1 cellular context compared by ENCODE assay signal in the genomic region with DNA sequence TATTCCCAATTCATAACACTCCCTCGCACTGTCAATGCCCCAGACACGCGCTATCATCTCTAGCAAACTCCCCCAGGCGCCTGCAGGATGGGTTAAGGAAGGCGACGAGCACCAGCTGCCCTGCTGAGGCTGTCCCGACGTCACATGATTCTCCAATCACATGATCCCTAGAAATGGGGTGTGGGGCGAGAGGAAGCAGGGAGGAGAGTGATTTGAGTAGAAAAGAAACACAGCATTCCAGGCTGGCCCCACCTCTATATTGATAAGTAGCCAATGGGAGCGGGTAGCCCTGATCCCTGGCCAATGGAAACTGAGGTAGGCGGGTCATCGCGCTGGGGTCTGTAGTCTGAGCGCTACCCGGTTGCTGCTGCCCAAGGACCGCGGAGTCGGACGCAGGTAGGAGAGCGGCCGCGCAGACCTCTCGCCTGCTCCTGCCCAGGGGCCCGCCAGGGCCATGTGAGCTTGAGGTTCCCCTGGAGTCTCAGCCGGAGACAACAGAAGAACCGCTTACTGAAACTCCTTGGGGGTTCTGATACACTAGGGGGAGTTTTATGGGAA.
TF ChIP-seq lines count a peak whose summit lies in the region.

TSS of gene GRN (plus strand) at position 364 of the 558 bp plus-strand sequence. CDS start 3,863 bp downstream, outside the sequence.

TF ChIP-seq in HEK293, 187 proteins besides CTCF, POLR2A, EP300 and RAD21 (continued from another document and continues in another):
- TF ChIP-seq, protein P1, sequence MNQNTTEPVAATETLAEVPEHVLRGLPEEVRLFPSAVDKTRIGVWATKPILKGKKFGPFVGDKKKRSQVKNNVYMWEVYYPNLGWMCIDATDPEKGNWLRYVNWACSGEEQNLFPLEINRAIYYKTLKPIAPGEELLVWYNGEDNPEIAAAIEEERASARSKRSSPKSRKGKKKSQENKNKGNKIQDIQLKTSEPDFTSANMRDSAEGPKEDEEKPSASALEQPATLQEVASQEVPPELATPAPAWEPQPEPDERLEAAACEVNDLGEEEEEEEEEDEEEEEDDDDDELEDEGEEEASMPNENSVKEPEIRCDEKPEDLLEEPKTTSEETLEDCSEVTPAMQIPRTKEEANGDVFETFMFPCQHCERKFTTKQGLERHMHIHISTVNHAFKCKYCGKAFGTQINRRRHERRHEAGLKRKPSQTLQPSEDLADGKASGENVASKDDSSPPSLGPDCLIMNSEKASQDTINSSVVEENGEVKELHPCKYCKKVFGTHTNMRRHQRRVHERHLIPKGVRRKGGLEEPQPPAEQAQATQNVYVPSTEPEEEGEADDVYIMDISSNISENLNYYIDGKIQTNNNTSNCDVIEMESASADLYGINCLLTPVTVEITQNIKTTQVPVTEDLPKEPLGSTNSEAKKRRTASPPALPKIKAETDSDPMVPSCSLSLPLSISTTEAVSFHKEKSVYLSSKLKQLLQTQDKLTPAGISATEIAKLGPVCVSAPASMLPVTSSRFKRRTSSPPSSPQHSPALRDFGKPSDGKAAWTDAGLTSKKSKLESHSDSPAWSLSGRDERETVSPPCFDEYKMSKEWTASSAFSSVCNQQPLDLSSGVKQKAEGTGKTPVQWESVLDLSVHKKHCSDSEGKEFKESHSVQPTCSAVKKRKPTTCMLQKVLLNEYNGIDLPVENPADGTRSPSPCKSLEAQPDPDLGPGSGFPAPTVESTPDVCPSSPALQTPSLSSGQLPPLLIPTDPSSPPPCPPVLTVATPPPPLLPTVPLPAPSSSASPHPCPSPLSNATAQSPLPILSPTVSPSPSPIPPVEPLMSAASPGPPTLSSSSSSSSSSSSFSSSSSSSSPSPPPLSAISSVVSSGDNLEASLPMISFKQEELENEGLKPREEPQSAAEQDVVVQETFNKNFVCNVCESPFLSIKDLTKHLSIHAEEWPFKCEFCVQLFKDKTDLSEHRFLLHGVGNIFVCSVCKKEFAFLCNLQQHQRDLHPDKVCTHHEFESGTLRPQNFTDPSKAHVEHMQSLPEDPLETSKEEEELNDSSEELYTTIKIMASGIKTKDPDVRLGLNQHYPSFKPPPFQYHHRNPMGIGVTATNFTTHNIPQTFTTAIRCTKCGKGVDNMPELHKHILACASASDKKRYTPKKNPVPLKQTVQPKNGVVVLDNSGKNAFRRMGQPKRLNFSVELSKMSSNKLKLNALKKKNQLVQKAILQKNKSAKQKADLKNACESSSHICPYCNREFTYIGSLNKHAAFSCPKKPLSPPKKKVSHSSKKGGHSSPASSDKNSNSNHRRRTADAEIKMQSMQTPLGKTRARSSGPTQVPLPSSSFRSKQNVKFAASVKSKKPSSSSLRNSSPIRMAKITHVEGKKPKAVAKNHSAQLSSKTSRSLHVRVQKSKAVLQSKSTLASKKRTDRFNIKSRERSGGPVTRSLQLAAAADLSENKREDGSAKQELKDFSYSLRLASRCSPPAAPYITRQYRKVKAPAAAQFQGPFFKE (tag by site-specific recombination; IDR thresholded peaks at IDR 0.05; ENCODE audit: borderline replicate concordance): no peak
- TF ChIP-seq ZNF664 (tag by site-specific recombination; IDR thresholded peaks at IDR 0.05) (no peak), ZBTB48 (tag by site-specific recombination; IDR thresholded peaks at IDR 0.05) (0 out of 2 replicates have a peak, but pooled peaks have one; percentile 35), ZNF621 (tag by site-specific recombination; IDR thresholded peaks at IDR 0.05) (no peak), ZNF133 (tag by site-specific recombination; IDR thresholded peaks at IDR 0.05) (no peak), ZNF280D (tag by site-specific recombination; IDR thresholded peaks at IDR 0.05) (no peak), ZNF707 (tag by site-specific recombination; IDR thresholded peaks at IDR 0.05) (no peak), EGR2 (tag by site-specific recombination; IDR thresholded peaks at IDR 0.05; ENCODE audit: low read depth) (no peak), KLF8 (tag by site-specific recombination; IDR thresholded peaks at IDR 0.05) (peak; percentile 96), ZNF623 (tag by site-specific recombination; IDR thresholded peaks at IDR 0.05) (no peak), ZNF600 (tag by site-specific recombination; IDR thresholded peaks at IDR 0.05) (peak; percentile 24; the same call in 1 of the 2 replicates), WT1 (tag by site-specific recombination; IDR thresholded peaks at IDR 0.05) (0 out of 2 replicates have a peak, but pooled peaks have one; percentile 10), ZNF114 (tag by site-specific recombination; IDR thresholded peaks at IDR 0.05) (no peak), ZNF302 (tag by site-specific recombination; IDR thresholded peaks at IDR 0.05; ENCODE audit: low read depth) (no peak), ZNF202 (tag by site-specific recombination; IDR thresholded peaks at IDR 0.05; ENCODE audit: borderline replicate concordance) (no peak), KLF1 (tag by site-specific recombination; IDR thresholded peaks at IDR 0.05) (no peak; the same call in 1 of the 2 replicates), HOXD13 (CRISPR knock-in tag; IDR thresholded peaks at IDR 0.05; ENCODE audit: borderline replicate concordance) (no peak), ZFP41 (tag by site-specific recombination; IDR thresholded peaks at IDR 0.05; ENCODE audit: borderline replicate concordance) (no peak), GLIS1 (tag by site-specific recombination; IDR thresholded peaks at IDR 0.05) (peak; percentile 49; the same call in 1 of the 2 replicates), ZSCAN23 (tag by site-specific recombination; IDR thresholded peaks at IDR 0.05) (no peak), ZSCAN16 (tag by site-specific recombination; IDR thresholded peaks at IDR 0.05) (no peak), ZNF169 (tag by site-specific recombination; IDR thresholded peaks at IDR 0.05) (no peak), ZXDB (tag by site-specific recombination; IDR thresholded peaks at IDR 0.05) (peak; percentile 74; the same call in 1 of the 2 replicates), SP7 (tag by site-specific recombination; IDR thresholded peaks at IDR 0.05) (peak; percentile 65), SALL2 (tag by site-specific recombination; IDR thresholded peaks at IDR 0.05; ENCODE audit: borderline replicate concordance) (no peak), ZNF518A (tag by site-specific recombination; conservative IDR thresholded peaks at IDR 0.05; ENCODE audit: low read depth) (peak; percentile 37; the same call in 1 of the 2 replicates), ZNF146 (tag by site-specific recombination; IDR thresholded peaks at IDR 0.05) (peak; percentile 55; the same call in 1 of the 2 replicates), ZNF561 (tag by site-specific recombination; IDR thresholded peaks at IDR 0.05; ENCODE audit: borderline replicate concordance) (peak; percentile 81; the same call in 1 of the 2 replicates), SP2 (tag by site-specific recombination; IDR thresholded peaks at IDR 0.05) (peak; percentile 87)
- TF ChIP-seq, protein P2, sequence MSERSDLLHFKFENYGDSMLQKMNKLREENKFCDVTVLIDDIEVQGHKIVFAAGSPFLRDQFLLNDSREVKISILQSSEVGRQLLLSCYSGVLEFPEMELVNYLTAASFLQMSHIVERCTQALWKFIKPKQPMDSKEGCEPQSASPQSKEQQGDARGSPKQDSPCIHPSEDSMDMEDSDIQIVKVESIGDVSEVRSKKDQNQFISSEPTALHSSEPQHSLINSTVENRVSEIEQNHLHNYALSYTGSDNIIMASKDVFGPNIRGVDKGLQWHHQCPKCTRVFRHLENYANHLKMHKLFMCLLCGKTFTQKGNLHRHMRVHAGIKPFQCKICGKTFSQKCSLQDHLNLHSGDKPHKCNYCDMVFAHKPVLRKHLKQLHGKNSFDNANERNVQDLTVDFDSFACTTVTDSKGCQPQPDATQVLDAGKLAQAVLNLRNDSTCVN (tag by site-specific recombination; optimal IDR thresholded peaks at IDR 0.05): peak; percentile 27
- TF ChIP-seq, protein P3, sequence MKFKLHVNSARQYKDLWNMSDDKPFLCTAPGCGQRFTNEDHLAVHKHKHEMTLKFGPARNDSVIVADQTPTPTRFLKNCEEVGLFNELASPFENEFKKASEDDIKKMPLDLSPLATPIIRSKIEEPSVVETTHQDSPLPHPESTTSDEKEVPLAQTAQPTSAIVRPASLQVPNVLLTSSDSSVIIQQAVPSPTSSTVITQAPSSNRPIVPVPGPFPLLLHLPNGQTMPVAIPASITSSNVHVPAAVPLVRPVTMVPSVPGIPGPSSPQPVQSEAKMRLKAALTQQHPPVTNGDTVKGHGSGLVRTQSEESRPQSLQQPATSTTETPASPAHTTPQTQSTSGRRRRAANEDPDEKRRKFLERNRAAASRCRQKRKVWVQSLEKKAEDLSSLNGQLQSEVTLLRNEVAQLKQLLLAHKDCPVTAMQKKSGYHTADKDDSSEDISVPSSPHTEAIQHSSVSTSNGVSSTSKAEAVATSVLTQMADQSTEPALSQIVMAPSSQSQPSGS (tag by site-specific recombination; IDR thresholded peaks at IDR 0.05; ENCODE audit: low read depth): no peak
- TF ChIP-seq, protein P4, sequence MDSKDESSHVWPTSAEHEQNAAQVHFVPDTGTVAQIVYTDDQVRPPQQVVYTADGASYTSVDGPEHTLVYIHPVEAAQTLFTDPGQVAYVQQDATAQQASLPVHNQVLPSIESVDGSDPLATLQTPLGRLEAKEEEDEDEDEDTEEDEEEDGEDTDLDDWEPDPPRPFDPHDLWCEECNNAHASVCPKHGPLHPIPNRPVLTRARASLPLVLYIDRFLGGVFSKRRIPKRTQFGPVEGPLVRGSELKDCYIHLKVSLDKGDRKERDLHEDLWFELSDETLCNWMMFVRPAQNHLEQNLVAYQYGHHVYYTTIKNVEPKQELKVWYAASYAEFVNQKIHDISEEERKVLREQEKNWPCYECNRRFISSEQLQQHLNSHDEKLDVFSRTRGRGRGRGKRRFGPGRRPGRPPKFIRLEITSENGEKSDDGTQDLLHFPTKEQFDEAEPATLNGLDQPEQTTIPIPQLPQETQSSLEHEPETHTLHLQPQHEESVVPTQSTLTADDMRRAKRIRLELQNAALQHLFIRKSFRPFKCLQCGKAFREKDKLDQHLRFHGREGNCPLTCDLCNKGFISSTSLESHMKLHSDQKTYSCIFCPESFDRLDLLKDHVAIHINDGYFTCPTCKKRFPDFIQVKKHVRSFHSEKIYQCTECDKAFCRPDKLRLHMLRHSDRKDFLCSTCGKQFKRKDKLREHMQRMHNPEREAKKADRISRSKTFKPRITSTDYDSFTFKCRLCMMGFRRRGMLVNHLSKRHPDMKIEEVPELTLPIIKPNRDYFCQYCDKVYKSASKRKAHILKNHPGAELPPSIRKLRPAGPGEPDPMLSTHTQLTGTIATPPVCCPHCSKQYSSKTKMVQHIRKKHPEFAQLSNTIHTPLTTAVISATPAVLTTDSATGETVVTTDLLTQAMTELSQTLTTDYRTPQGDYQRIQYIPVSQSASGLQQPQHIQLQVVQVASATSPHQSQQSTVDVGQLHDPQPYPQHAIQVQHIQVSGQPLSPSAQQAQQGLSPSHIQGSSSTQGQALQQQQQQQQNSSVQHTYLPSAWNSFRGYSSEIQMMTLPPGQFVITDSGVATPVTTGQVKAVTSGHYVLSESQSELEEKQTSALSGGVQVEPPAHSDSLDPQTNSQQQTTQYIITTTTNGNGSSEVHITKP (tag by site-specific recombination; IDR thresholded peaks at IDR 0.05): peak; percentile 24; the same call in 1 of the 2 replicates
